In genomic region chr1:40532844-40533424, GRCh38 we compare ENCODE assay signal across 8 cellular contexts. TPM values are rescaled to one million over a fixed set of nuclear protein-coding genes. Genes with fewer than 3 reads are reported as not detected.
A peak's percentile ranks its signal among the peaks of the same experiment; 100 is the strongest.
DNase-seq lines count a peak whose midpoint lies in the region; ATAC-seq and TF ChIP-seq lines count a peak whose summit lies in the region.

No MANE protein-coding gene starts in this region.

- no peaks in the 10 kb centered on the region for H3K36me3 ChIP-seq in right atrium auricular region

- H3K27ac ChIP-seq in right atrium auricular region: no peak overlapping the region

- peak overlapping the region; percentile 94 for H3K4me3 Mint-ChIP-seq in activated T-cell treated with anti-CD3 and anti-CD28 coated beads, Interleukin-2, amount 50 U/mL, for 4 hours

- peak; percentile 36 to 60 for TF ChIP-seq CTCF in right atrium auricular region (IDR thresholded peaks at IDR 0.05)

- H3K4me3 ChIP-seq in right atrium auricular region: no peak overlapping the region

- H3K9me3 ChIP-seq in right atrium auricular region: no peaks in the 10 kb centered on the region

- H3K4me1 ChIP-seq in right atrium auricular region: peaks cover 0 to 15% of the 10 kb centered on the region in 2 donors

- H3K36me3 Mint-ChIP-seq in activated T-cell treated with anti-CD3 and anti-CD28 coated beads, Interleukin-2, amount 50 U/mL, for 4 hours (ENCODE audit: insufficient read depth): peaks cover 5% of the 10 kb centered on the region

- no peaks in the 10 kb centered on the region for H3K27me3 Mint-ChIP-seq in activated T-cell treated with anti-CD3 and anti-CD28 coated beads, Interleukin-2, amount 50 U/mL, for 4 hours (ENCODE audit: low read depth)

- H3K9me3 Mint-ChIP-seq in activated T-cell treated with anti-CD3 and anti-CD28 coated beads, Interleukin-2, amount 50 U/mL, for 4 hours: peaks cover 6% of the 10 kb centered on the region

- peaks cover 24% of the 10 kb centered on the region for H3K4me1 Mint-ChIP-seq in activated T-cell treated with anti-CD3 and anti-CD28 coated beads, Interleukin-2, amount 50 U/mL, for 4 hours (ENCODE audit: low read depth)

- H3K27me3 ChIP-seq in right atrium auricular region: no peaks in the 10 kb centered on the region

- DNase-seq in DMS114 treated with DMSO at 0.1 percent for 48 hours (lab: John Stamatoyannopoulos, UW; ENCODE audit: unreplicated experiment): peak; percentile 52
- peak; percentile 43 for DNase-seq in HCEC 1CT
- DNase-seq in NCI-H526 (lab: John Stamatoyannopoulos, UW): peak; percentile 74 to 87
- no peak for DNase-seq in activated T-cell treated with anti-CD3 and anti-CD28 coated beads, Interleukin-2, amount 50 U/mL, for 4 hours
- DNase-seq in right atrium auricular region (ENCODE audit: low spot score): no peak
- DNase-seq in stimulated activated CD4-positive, alpha-beta T cell treated with anti-CD3 and anti-CD28 coated beads, Interleukin-1b, Interleukin-23, amount 100 ng/mL, for 48 hours: peak; percentile 22

- ATAC-seq in activated T-cell treated with anti-CD3 and anti-CD28 coated beads, Interleukin-2, amount 50 U/mL, for 4 hours: no peak
- ATAC-seq in HG03442 (IDR thresholded peaks at IDR 0.05; ENCODE audit: unreplicated experiment) (no peak), HG02870 (IDR thresholded peaks at IDR 0.05; ENCODE audit: unreplicated experiment) (no peak)

RNA-seq across cellular contexts. Expression of gene ZNF684, which starts 1.5 kb away (rescaled TPM):
- total RNA-seq in activated T-cell treated with anti-CD3 and anti-CD28 coated beads, Interleukin-2, amount 50 U/mL, for 4 hours: 1 to 10 TPM; 3.0 to 4.2 (median 4.0) TPM
- total RNA-seq in right atrium auricular region: 1 to 10 TPM; 3.4 to 9.7 TPM

RNA-seq across cellular contexts. Expression of gene EXO5, which starts 24.4 kb away (rescaled TPM):
- 10 to 100 TPM; 10.1 to 12.8 (median 11.6) TPM for total RNA-seq in activated T-cell treated with anti-CD3 and anti-CD28 coated beads, Interleukin-2, amount 50 U/mL, for 4 hours
- total RNA-seq in right atrium auricular region: 1 to 10 TPM; 4.6 to 4.7 TPM

RNA-seq across cellular contexts. Expression of gene ZFP69, which starts 55.8 kb away (rescaled TPM):
- total RNA-seq in activated T-cell treated with anti-CD3 and anti-CD28 coated beads, Interleukin-2, amount 50 U/mL, for 4 hours: 1 to 10 TPM; 2.6 to 3.7 (median 2.7) TPM
- 1 to 10 TPM; 1.6 to 2.0 TPM for total RNA-seq in right atrium auricular region

Comparison
In these comparisons a context has a peak if more than half of its experiments do, and no peak if none do; other contexts are left out.
1. DNase-seq: peak in DMS114 treated with DMSO at 0.1 percent for 48 hours (single experiment), HCEC 1CT (single experiment), NCI-H526 (2 of 2) and stimulated activated CD4-positive, alpha-beta T cell treated with anti-CD3 and anti-CD28 coated beads, Interleukin-1b, Interleukin-23, amount 100 ng/mL, for 48 hours (single experiment); none in activated T-cell treated with anti-CD3 and anti-CD28 coated beads, Interleukin-2, amount 50 U/mL, for 4 hours (single experiment) and right atrium auricular region (single experiment).